ENCODE assay signal across 12 cellular contexts in genomic region chrX:110418857-110419249, GRCh38.
DNase-seq lines count a peak whose midpoint lies in the region; ATAC-seq and TF ChIP-seq lines count a peak whose summit lies in the region.
"Had no signal": no experiment of that assay in that cellular context is flagged by ENCODE, and none has a peak within 500 bp of the region (broad histone marks: within the 10 kb centered on the region; RNA-seq: fewer than 3 reads in every experiment).

No MANE protein-coding gene starts in this region.

- H3K27me3 ChIP-seq in GM23248 (replicated peaks; ENCODE audit: insufficient read depth) (no peaks in the 10 kb centered on the region), osteoblast (ENCODE audit: insufficient read depth, low read length) (peaks cover 13% of the 10 kb centered on the region)
- H3K27me3 ChIP-seq: vagina had no signal

- 0 out of 2 replicates have a peak overlapping the region, but pooled peaks have one; percentile 11 for H3K4me3 ChIP-seq in GM23248
- no peak overlapping the region for H3K4me3 ChIP-seq in osteoblast (ENCODE audit: insufficient read depth, low read length)
- H3K4me3 ChIP-seq in coronary artery, result no peak overlapping the region
- H3K4me3 ChIP-seq: SK-N-MC, vagina had no signal

- peak; percentile 48 for DNase-seq in GM23248
- DNase-seq in NCI-H69 (lab: John Stamatoyannopoulos, UW), result peak; percentile 70
- no peak for DNase-seq in osteoblast (ENCODE audit: insufficient read length, low spot score, missing footprints)
- DNase-seq in coronary artery (ENCODE audit: low spot score), result no peak
- no peak for DNase-seq in posterior vena cava (ENCODE audit: low spot score)
- DNase-seq: activated CD4-positive, alpha-beta T cell treated with anti-CD3 and anti-CD28 coated beads, Interleukin-2, amount 50 U/mL, for 48 hours had no signal

- H3K36me3 ChIP-seq in GM23248 (ENCODE audit: low read depth) (no peaks in the 10 kb centered on the region), osteoblast (ENCODE audit: insufficient read depth, low read length) (no peaks in the 10 kb centered on the region)
- H3K36me3 ChIP-seq: vagina had no signal

- H3K4me2 ChIP-seq in GM23248 (ENCODE audit: unreplicated experiment) (peak overlapping the region; percentile 70), osteoblast (ENCODE audit: insufficient read depth, low read length) (no peak overlapping the region)

- ATAC-seq in esophagus mucosa, result peak; percentile 71
- no peak for ATAC-seq in GM21717 (IDR thresholded peaks at IDR 0.05; ENCODE audit: unreplicated experiment)
- ATAC-seq: left lobe of liver had no signal

- in situ Hi-C loops in GM23248 (cut with MboI), result loop anchor here (25.0 kb wide), 2 partner anchors 507 to 707 kb away; no protein-coding TSS in a partner anchor

- intact Hi-C loops in posterior vena cava (cut with DNase I), result loop anchor here in 1 of 2 donors (10.0 kb wide), 2 partner anchors 104 to 264 kb away; partner anchors contain the start of gene AMMECR1

- H3K79me2 ChIP-seq in GM23248 (ENCODE audit: insufficient read depth), result no peaks in the 10 kb centered on the region
- no peaks in the 10 kb centered on the region for H3K79me2 ChIP-seq in osteoblast (ENCODE audit: insufficient read depth, low read length)

- H3K27ac ChIP-seq in GM23248, result peak overlapping the region; percentile 68
- H3K27ac ChIP-seq in osteoblast (ENCODE audit: low read depth, low read length), result peak overlapping the region; percentile 63
- no peak overlapping the region for H3K27ac ChIP-seq in coronary artery
- H3K27ac ChIP-seq: epithelial cell of prostate, SK-N-MC, vagina had no signal

- no peaks in the 10 kb centered on the region for H3K9me2 ChIP-seq in GM23248 (ENCODE audit: insufficient read depth)

- peak overlapping the region; percentile 85 for H2AFZ ChIP-seq in GM23248
- peak overlapping the region; percentile 53 for H2AFZ ChIP-seq in osteoblast (ENCODE audit: low read length)

- H3K9me3 ChIP-seq in GM23248 (ENCODE audit: low read depth), result no peaks in the 10 kb centered on the region
- H3K9me3 ChIP-seq in osteoblast (ENCODE audit: low read depth, low read length), result no peaks in the 10 kb centered on the region
- H3K9me3 ChIP-seq: vagina had no signal

- H4K20me1 ChIP-seq in GM23248 (ENCODE audit: insufficient read depth) (no peaks in the 10 kb centered on the region), osteoblast (ENCODE audit: insufficient read depth, low read length) (no peaks in the 10 kb centered on the region)

- peak overlapping the region; percentile 66 for H3K9ac ChIP-seq in GM23248

- 37 to 41% methylated on average over 9 of the region's 9 CpGs for WGBS in GM23248 (ENCODE audit: low coverage in 1 of 2, low lambda C conversion rate in 2 of 2, missing lambda C conversion rate in 2 of 2), 2 experiments

- H3K4me1 ChIP-seq in GM23248 (ENCODE audit: insufficient read depth), result peaks cover 32% of the 10 kb centered on the region
- peaks cover 26% of the 10 kb centered on the region for H3K4me1 ChIP-seq in osteoblast (ENCODE audit: insufficient read depth, low read length)
- H3K4me1 ChIP-seq: vagina had no signal

- TF ChIP-seq CTCF in osteoblast (IDR thresholded peaks at IDR 0.05; ENCODE audit: extremely low read depth, low read depth, low read length) (no peak), coronary artery (IDR thresholded peaks at IDR 0.05) (no peak)

- peaks cover 32% of the 10 kb centered on the region; the same call in 1 of the 2 replicates for H3F3A ChIP-seq in GM23248 (ENCODE audit: insufficient read depth)

Comparison
In these comparisons a context has a peak if more than half of its experiments do, and no peak if none do; other contexts are left out.
1. DNase-seq: peak in GM23248 (single experiment) and NCI-H69 (single experiment); none in osteoblast (single experiment), coronary artery (single experiment) and posterior vena cava (single experiment).
2. H3K27ac ChIP-seq: peak in GM23248 (single experiment) and osteoblast (single experiment); none in coronary artery (0 of 2).